Comparison of ENCODE assay signal across 1 cellular context in genomic region chr2:199364153-199364552, GRCh38.
TF ChIP-seq lines count a peak whose summit lies in the region.

No MANE protein-coding gene starts in this region.

TF ChIP-seq in HepG2, 621 proteins besides CTCF, POLR2A, EP300 and RAD21 (continued from another document and continues in another):
- TF ChIP-seq AHDC1 (CRISPR knock-in tag; IDR thresholded peaks at IDR 0.05; ENCODE audit: borderline replicate concordance), result peak; percentile 51; the same call in 1 of the 2 replicates
- no peak for TF ChIP-seq KDM6A (CRISPR knock-in tag; IDR thresholded peaks at IDR 0.05; ENCODE audit: low read depth)
- TF ChIP-seq ZNF674 (CRISPR knock-in tag; IDR thresholded peaks at IDR 0.05; ENCODE audit: low read depth), result no peak
- TF ChIP-seq ONECUT2 (CRISPR knock-in tag; IDR thresholded peaks at IDR 0.05), result no peak
- TF ChIP-seq ZNF138 (CRISPR knock-in tag; IDR thresholded peaks at IDR 0.05; ENCODE audit: low read depth), result no peak
- no peak for TF ChIP-seq ZBTB39 (CRISPR knock-in tag; IDR thresholded peaks at IDR 0.05)
- no peak for TF ChIP-seq HINFP (CRISPR knock-in tag; IDR thresholded peaks at IDR 0.05; ENCODE audit: low read depth)
- TF ChIP-seq SAP130 (CRISPR knock-in tag; IDR thresholded peaks at IDR 0.05; ENCODE audit: low read depth), result no peak
- TF ChIP-seq SOX13 (IDR thresholded peaks at IDR 0.05), result no peak
- TF ChIP-seq SOX13 (CRISPR knock-in tag; conservative IDR thresholded peaks at IDR 0.05 in 1 of 2, IDR thresholded peaks at IDR 0.05 in 1 of 2), result peak in 1 of 2 experiments; percentile 47; a peak in 1 of 4 replicates
- TF ChIP-seq NR2F6 (IDR thresholded peaks at IDR 0.05), result peak; percentile 65
- TF ChIP-seq NR2F6 (CRISPR knock-in tag; IDR thresholded peaks at IDR 0.05), result peak; percentile 29; the same call in 1 of the 2 replicates
- TF ChIP-seq ZNF224 (CRISPR knock-in tag; IDR thresholded peaks at IDR 0.05), result no peak
- TF ChIP-seq HOXA9 (CRISPR knock-in tag; IDR thresholded peaks at IDR 0.05; ENCODE audit: borderline replicate concordance), result no peak
- no peak for TF ChIP-seq PHB2 (IDR thresholded peaks at IDR 0.05; ENCODE audit: partially characterized antibody)
- no peak for TF ChIP-seq ZBTB44 (CRISPR knock-in tag; IDR thresholded peaks at IDR 0.05)
- TF ChIP-seq ZNF33A (CRISPR knock-in tag; IDR thresholded peaks at IDR 0.05; ENCODE audit: borderline replicate concordance), result no peak
- no peak for TF ChIP-seq GZF1 (CRISPR knock-in tag; IDR thresholded peaks at IDR 0.05)
- peak; percentile 45; the same call in 1 of the 2 replicates for TF ChIP-seq ARID5B (CRISPR knock-in tag; IDR thresholded peaks at IDR 0.05)
- no peak for TF ChIP-seq GPN1 (CRISPR knock-in tag; IDR thresholded peaks at IDR 0.05; ENCODE audit: borderline replicate concordance)
- TF ChIP-seq ZNF609 (CRISPR knock-in tag; IDR thresholded peaks at IDR 0.05; ENCODE audit: borderline replicate concordance), result no peak
- TF ChIP-seq BCL6 (CRISPR knock-in tag; IDR thresholded peaks at IDR 0.05), result 0 out of 2 replicates have a peak, but pooled peaks have one; percentile 18
- no peak for TF ChIP-seq FOXA1 (IDR thresholded peaks at IDR 0.05)
- TF ChIP-seq FOXA1 (CRISPR knock-in tag; IDR thresholded peaks at IDR 0.05), result peak; percentile 67
- TF ChIP-seq ZNF383 (CRISPR knock-in tag; IDR thresholded peaks at IDR 0.05; ENCODE audit: borderline replicate concordance), result no peak
- no peak for TF ChIP-seq FOXC1 (CRISPR knock-in tag; IDR thresholded peaks at IDR 0.05; ENCODE audit: borderline replicate concordance)
- no peak for TF ChIP-seq FOXJ3 (CRISPR knock-in tag; IDR thresholded peaks at IDR 0.05; ENCODE audit: borderline replicate concordance)
- no peak for TF ChIP-seq POLR2AphosphoS5 (IDR thresholded peaks at IDR 0.05; ENCODE audit: low read depth, low read length)
- 0 out of 2 replicates have a peak, but pooled peaks have one; percentile 32 for TF ChIP-seq HHEX (CRISPR knock-in tag; IDR thresholded peaks at IDR 0.05)
- TF ChIP-seq ESRRA (CRISPR knock-in tag; IDR thresholded peaks at IDR 0.05; ENCODE audit: low read depth), result no peak
- no peak for TF ChIP-seq HBP1 (CRISPR knock-in tag; IDR thresholded peaks at IDR 0.05; ENCODE audit: low read depth)
- TF ChIP-seq TRIM24 (CRISPR knock-in tag; IDR thresholded peaks at IDR 0.05), result no peak
- TF ChIP-seq NFRKB (IDR thresholded peaks at IDR 0.05), result no peak
- TF ChIP-seq GABPA (IDR thresholded peaks at IDR 0.05; ENCODE audit: low read depth, low read length), result no peak
- no peak for TF ChIP-seq GABPA (CRISPR knock-in tag; IDR thresholded peaks at IDR 0.05; ENCODE audit: low read depth)
- TF ChIP-seq KLF13 (CRISPR knock-in tag; IDR thresholded peaks at IDR 0.05), result no peak
